In genomic region chr7:33243319-33243881, GRCh38 we compare ENCODE assay signal across 9 cellular contexts.
DNase-seq lines count a peak whose midpoint lies in the region; ATAC-seq and TF ChIP-seq lines count a peak whose summit lies in the region.
"Had no signal": no experiment of that assay in that cellular context is flagged by ENCODE, and none has a peak within 500 bp of the region (broad histone marks: within the 10 kb centered on the region; RNA-seq: fewer than 3 reads in every experiment).

No MANE protein-coding gene starts in this region.

- no peak overlapping the region for H3K27ac ChIP-seq in gastroesophageal sphincter
- no peak overlapping the region for H3K27ac ChIP-seq in sigmoid colon

- H3K4me1 ChIP-seq in gastroesophageal sphincter (peaks cover 0 to 11% (median 0%) of the 10 kb centered on the region in 3 donors), sigmoid colon (peaks cover 0 to 10% (median 6%) of the 10 kb centered on the region in 4 donors)

- no peak for TF ChIP-seq EP300 in gastroesophageal sphincter (IDR thresholded peaks at IDR 0.05)
- TF ChIP-seq EP300 in sigmoid colon (IDR thresholded peaks at IDR 0.05) = no peak

- DNase-seq in GM03348 (ENCODE audit: low spot score) (peak; percentile 69), NCI-H1048 (lab: John Stamatoyannopoulos, UW) (peak; percentile 13), SKM-1 treated with dmso at 0.1 percent for 144 hours (lab: John Stamatoyannopoulos, UW; ENCODE audit: unreplicated experiment) (peak; percentile 17), sigmoid colon (no peak), occipital lobe (lab: John Stamatoyannopoulos, UW) (no peak), immature natural killer cell (no peak)

- no peak overlapping the region for H3K4me3 ChIP-seq in gastroesophageal sphincter
- no peak overlapping the region for H3K4me3 ChIP-seq in sigmoid colon

- intact Hi-C loops in sigmoid colon (cut with DNase I) = loop anchor here (10.0 kb wide), 2 partner anchors 511 to 691 kb away; no protein-coding TSS in a partner anchor

- ATAC-seq in gastroesophageal sphincter = peak; percentile 46
- no peak for ATAC-seq in HG03280 (IDR thresholded peaks at IDR 0.05; ENCODE audit: unreplicated experiment)
- ATAC-seq: naive thymus-derived CD4-positive, alpha-beta T cell had no signal

- H3K4me3 Mint-ChIP-seq in immature natural killer cell = no peak overlapping the region
- H3K4me3 Mint-ChIP-seq: naive thymus-derived CD4-positive, alpha-beta T cell had no signal

- H3K36me3 ChIP-seq in gastroesophageal sphincter (no peaks in the 10 kb centered on the region), sigmoid colon (no peaks in the 10 kb centered on the region)

- H3K4me1 Mint-ChIP-seq in immature natural killer cell = no peaks in the 10 kb centered on the region

- H3K36me3 Mint-ChIP-seq in immature natural killer cell = no peaks in the 10 kb centered on the region

- H3K27me3 Mint-ChIP-seq in immature natural killer cell (ENCODE audit: low read depth in 3 of 3) = peaks cover 0 to 1% (median 0%) of the 10 kb centered on the region in 3 donors
- H3K27me3 Mint-ChIP-seq: naive thymus-derived CD4-positive, alpha-beta T cell had no signal

- WGBS in gastroesophageal sphincter (ENCODE audit: low coverage in 1 of 2), 2 donors = 45 to 46% methylated on average over 2 of the region's 2 CpGs
- 46 to 53% methylated on average over 2 of the region's 2 CpGs for WGBS in sigmoid colon, 2 donors

- no peak overlapping the region for H3K27ac Mint-ChIP-seq in immature natural killer cell
- H3K27ac Mint-ChIP-seq: naive thymus-derived CD4-positive, alpha-beta T cell had no signal

- no peaks in the 10 kb centered on the region for H3K27me3 ChIP-seq in gastroesophageal sphincter
- no peaks in the 10 kb centered on the region for H3K27me3 ChIP-seq in sigmoid colon

- TF ChIP-seq CTCF in gastroesophageal sphincter (IDR thresholded peaks at IDR 0.05) (peak; percentile 44 to 78 (median 67)), sigmoid colon (IDR thresholded peaks at IDR 0.05) (peak; percentile 39 to 75 (median 62))

- TF ChIP-seq POLR2A in gastroesophageal sphincter (IDR thresholded peaks at IDR 0.05) (no peak), sigmoid colon (IDR thresholded peaks at IDR 0.05) (no peak)

- H3K9me3 ChIP-seq in gastroesophageal sphincter = no peaks in the 10 kb centered on the region
- H3K9me3 ChIP-seq in sigmoid colon = no peaks in the 10 kb centered on the region

- no peaks in the 10 kb centered on the region for H3K9me3 Mint-ChIP-seq in immature natural killer cell
- H3K9me3 Mint-ChIP-seq: naive thymus-derived CD4-positive, alpha-beta T cell had no signal

Comparison
In these comparisons a context has a peak if more than half of its experiments do, and no peak if none do; other contexts are left out.
1. DNase-seq: peak in GM03348 (single experiment), NCI-H1048 (single experiment) and SKM-1 treated with dmso at 0.1 percent for 144 hours (single experiment); none in sigmoid colon (single experiment), occipital lobe (single experiment) and immature natural killer cell (0 of 3).